17 cellular contexts compared by ENCODE assay signal in genomic region chr1:94798472-94798871, GRCh38. TPM values are rescaled to one million over a fixed set of nuclear protein-coding genes. Genes with fewer than 3 reads are reported as not detected.
DNase-seq lines count a peak whose midpoint lies in the region; ATAC-seq, FAIRE-seq and TF ChIP-seq lines count a peak whose summit lies in the region.
"Had no signal": no experiment of that assay in that cellular context is flagged by ENCODE, and none has a peak within 500 bp of the region (broad histone marks: within the 10 kb centered on the region; RNA-seq: fewer than 3 reads in every experiment).

No MANE protein-coding gene starts in this region.

- no peak overlapping the region for H3K9ac ChIP-seq in HepG2 (ENCODE audit: insufficient read depth, low read depth, low read length)

- TF ChIP-seq POLR2A in right lobe of liver (IDR thresholded peaks at IDR 0.05) (no peak), HepG2 (IDR thresholded peaks at IDR 0.05; ENCODE audit: insufficient read depth in 1 of 2, low read depth in 2 of 2, low read length in 2 of 2) (no peak)

- DNase-seq in right lobe of liver = no peak
- DNase-seq in HepG2 (ENCODE audit: low spot score) = no peak
- no peak for DNase-seq in SJSA1 (ENCODE audit: low read depth in 1 of 2, low spot score in 2 of 2)
- no peak for DNase-seq in memory B cell (ENCODE audit: low spot score in 2 of 2)
- DNase-seq in upper lobe of right lung = no peak
- no peak for DNase-seq in NCI-H524 (lab: John Stamatoyannopoulos, UW)
- no peak for DNase-seq in G401 (ENCODE audit: low spot score)
- DNase-seq: ACHN; Caco-2; CD4-positive, alpha-beta T cell; GOT3; MM.1S; NCI-H1694 treated with DMSO at 0.1 percent for 48 hours; NCI-H748 treated with DMSO at 0.1 percent for 48 hours had no signal

- H3K4me1 ChIP-seq in right lobe of liver = no peaks in the 10 kb centered on the region
- peaks cover 89% of the 10 kb centered on the region for H3K4me1 ChIP-seq in HepG2 (ENCODE audit: insufficient read depth, low read length)
- H3K4me1 ChIP-seq in SJSA1 (replicated peaks) = peaks cover 40% of the 10 kb centered on the region
- H3K4me1 ChIP-seq in upper lobe of right lung = peaks cover 36% of the 10 kb centered on the region

- WGBS in right lobe of liver (ENCODE audit: insufficient coverage, low coverage, low lambda C conversion rate, missing lambda C conversion rate) = 79% methylated on average over 2 of the region's 2 CpGs
- WGBS in HepG2 (ENCODE audit: low lambda C conversion rate) = 100% methylated on average over 2 of the region's 2 CpGs

- in situ Hi-C loops in HepG2 (cut with HindIII; ENCODE audit: extremely low pct_ligation_motif_present, low pct_unique_long_range_greater_than_20kb) = no loop called here
- in situ Hi-C loops in G401 (cut with HindIII; ENCODE audit: low sequenced_read_pairs) = no loop called here

- no peaks in the 10 kb centered on the region for H3K27me3 Mint-ChIP-seq in memory B cell
- H3K27me3 Mint-ChIP-seq: CD4-positive, alpha-beta T cell had no signal

- TF ChIP-seq CTCF in right lobe of liver (IDR thresholded peaks at IDR 0.05) (no peak), HepG2 (CRISPR knock-in tag; IDR thresholded peaks at IDR 0.05) (no peak), upper lobe of right lung (IDR thresholded peaks at IDR 0.05) (no peak)

- H4K20me1 ChIP-seq in HepG2 (ENCODE audit: insufficient read depth, low read length) = no peaks in the 10 kb centered on the region

- no peaks in the 10 kb centered on the region for H3K27me3 ChIP-seq in right lobe of liver
- H3K27me3 ChIP-seq in HepG2 (ENCODE audit: control insufficient read depth in 1 of 2, insufficient read depth in 2 of 2, low read length in 2 of 2) = no peaks in the 10 kb centered on the region
- no peaks in the 10 kb centered on the region for H3K27me3 ChIP-seq in SJSA1 (replicated peaks)
- H3K27me3 ChIP-seq in upper lobe of right lung = no peaks in the 10 kb centered on the region

- H2AFZ ChIP-seq in HepG2 (ENCODE audit: low read length) = no peak overlapping the region

- intact Hi-C loops in right lobe of liver (cut with DNase I) (no loop called here), HepG2 (cut with micrococcal nuclease; ENCODE audit: unreplicated experiment) (no loop called here), upper lobe of right lung (cut with DNase I) (no loop called here)

- no peaks in the 10 kb centered on the region for H3K79me2 ChIP-seq in HepG2 (ENCODE audit: insufficient read depth, low read length)

- no peaks in the 10 kb centered on the region for H3K36me3 ChIP-seq in right lobe of liver
- H3K36me3 ChIP-seq in HepG2 (replicated peaks in 1 of 2; ENCODE audit: control insufficient read depth in 1 of 2, insufficient read depth in 2 of 2, low read length in 2 of 2) = no peaks in the 10 kb centered on the region
- H3K36me3 ChIP-seq in SJSA1 = no peaks in the 10 kb centered on the region
- no peaks in the 10 kb centered on the region for H3K36me3 ChIP-seq in upper lobe of right lung

- peak overlapping the region; percentile 0 for H3K27ac Mint-ChIP-seq in memory B cell
- H3K27ac Mint-ChIP-seq: CD4-positive, alpha-beta T cell had no signal

- H3K27ac ChIP-seq in right lobe of liver = no peak overlapping the region
- no peak overlapping the region for H3K27ac ChIP-seq in HepG2 (ENCODE audit: extremely low read length, insufficient read depth, low read length)
- H3K27ac ChIP-seq in SJSA1 = peak overlapping the region; percentile 57; the same call in 1 of the 2 replicates
- peak overlapping the region; percentile 7 for H3K27ac ChIP-seq in upper lobe of right lung

- no peak overlapping the region for H3K4me3 ChIP-seq in right lobe of liver
- no peak overlapping the region for H3K4me3 ChIP-seq in HepG2 (replicated peaks in 1 of 3; ENCODE audit: insufficient read depth in 1 of 3, low read depth in 2 of 3, low read length in 3 of 3)
- H3K4me3 ChIP-seq in SJSA1 = no peak overlapping the region
- no peak overlapping the region for H3K4me3 ChIP-seq in upper lobe of right lung
- H3K4me3 ChIP-seq: GM12878 had no signal

- POLR2A ChIA-PET in HepG2 (lab: Yijun Ruan, JAX) = no interaction called here

- H3K9me3 Mint-ChIP-seq in memory B cell = no peaks in the 10 kb centered on the region
- H3K9me3 Mint-ChIP-seq: CD4-positive, alpha-beta T cell had no signal

- no peak overlapping the region for H3K4me2 ChIP-seq in HepG2 (ENCODE audit: low read depth, low read length)

- ATAC-seq in right lobe of liver (peak in 3 of 4 donors; percentile 10 to 37 (median 11)), HepG2 (no peak), memory B cell (ENCODE audit: low read depth) (no peak), upper lobe of right lung (peak; percentile 33), GM18519 (IDR thresholded peaks at IDR 0.05; ENCODE audit: low FRiP score, unreplicated experiment) (no peak)
- ATAC-seq: GM12878, HCT116 had no signal

- FAIRE-seq in HepG2 (lab: Jason Lieb, UNC) = no peak
- FAIRE-seq: GM12878 had no signal

- H3K36me3 Mint-ChIP-seq in memory B cell = peaks cover 2% of the 10 kb centered on the region

- TF ChIP-seq EP300 in HepG2 (IDR thresholded peaks at IDR 0.05; ENCODE audit: low read depth in 2 of 2, low read length in 2 of 2) (no peak), HepG2 (CRISPR knock-in tag; IDR thresholded peaks at IDR 0.05; ENCODE audit: borderline replicate concordance) (no peak)

- TF ChIP-seq RAD21 in HepG2 (CRISPR knock-in tag; IDR thresholded peaks at IDR 0.05) = no peak

- H3K9me3 ChIP-seq in right lobe of liver (no peaks in the 10 kb centered on the region), HepG2 (ENCODE audit: low read length) (no peaks in the 10 kb centered on the region), SJSA1 (replicated peaks) (no peaks in the 10 kb centered on the region), upper lobe of right lung (no peaks in the 10 kb centered on the region)
- H3K9me3 ChIP-seq: Caco-2 had no signal

- CTCF ChIA-PET in HepG2 (lab: Yijun Ruan, JAX; ENCODE audit: low intra/inter-chr PET ratio, low total read pairs) = no interaction called here

- H3K4me3 Mint-ChIP-seq in memory B cell = no peak overlapping the region
- H3K4me3 Mint-ChIP-seq: CD4-positive, alpha-beta T cell had no signal

- no TSS peak for BruUV-seq in HepG2 (replicated peaks; lab: Mats Ljungman, UMichigan)

- H3K4me1 Mint-ChIP-seq in memory B cell = peaks cover 14% of the 10 kb centered on the region

TF ChIP-seq in HepG2, 621 proteins besides CTCF, POLR2A, EP300 and RAD21:
- no peak for TF ChIP-seq TARDBP (CRISPR knock-in tag; IDR thresholded peaks at IDR 0.05)
- TF ChIP-seq ONECUT2 (CRISPR knock-in tag; IDR thresholded peaks at IDR 0.05) = no peak
- no peak for TF ChIP-seq ZNF18 (CRISPR knock-in tag; IDR thresholded peaks at IDR 0.05; ENCODE audit: insufficient replicate concordance)
- TF ChIP-seq ZNF12 (CRISPR knock-in tag; IDR thresholded peaks at IDR 0.05) = no peak
- TF ChIP-seq SSRP1 (CRISPR knock-in tag; IDR thresholded peaks at IDR 0.05) = no peak
- no peak for TF ChIP-seq TGIF2 (CRISPR knock-in tag; IDR thresholded peaks at IDR 0.05)

RNA-seq across cellular contexts. Expression of gene SLC44A3, which starts 21.7 kb away (rescaled TPM):
- total RNA-seq in right lobe of liver (1 to 10 TPM; 1.9 to 8.7 (median 7.4) TPM), HepG2 (2016; rRNA removed; fragmentation: Illumina TruSeq; extraction: Trizol) (3.8 and 6.8 TPM in 2 replicates), upper lobe of right lung (31.6 TPM)
- total RNA-seq in HepG2 (2016; cell fraction: cytosol; rRNA removed; fragmentation: Illumina TruSeq; extraction: Trizol; ENCODE audit: low read depth) = 2.6 and 3.7 TPM in 2 replicates
- 3.9 and 7.2 TPM in 2 replicates for total RNA-seq in HepG2 (2016; cell fraction: insoluble cytoplasmic fraction; rRNA removed; fragmentation: Illumina TruSeq; extraction: Trizol)
- 4.5 and 5.9 TPM in 2 replicates for total RNA-seq in HepG2 (2016; cell fraction: membrane; rRNA removed; fragmentation: Illumina TruSeq; extraction: Trizol)
- 6.0 and 9.9 TPM in 2 replicates for total RNA-seq in HepG2 (2016; cell fraction: nucleus; rRNA removed; fragmentation: Illumina TruSeq; extraction: Trizol)
- polyA plus RNA-seq in HepG2 (2011; rRNA removed) = 11.7 and 14.1 TPM in 2 replicates
- polyA plus RNA-seq in HepG2 (2011; cell fraction: cytosol; rRNA removed) = 8.5 and 11.2 TPM in 2 replicates
- polyA plus RNA-seq in HepG2 (2011; cell fraction: nucleus; rRNA removed) = 8.0 and 8.6 TPM in 2 replicates
- polyA plus RNA-seq in HepG2 (2012) = 6.3 and 7.4 TPM in 2 replicates
- polyA plus RNA-seq in HepG2 (2016; cell fraction: cytosol; fragmentation: Illumina TruSeq; extraction: Trizol; ENCODE audit: low read depth) = 2.7 and 3.5 TPM in 2 replicates
- 5.4 and 5.5 TPM in 2 replicates for polyA plus RNA-seq in HepG2 (2016; cell fraction: insoluble cytoplasmic fraction; fragmentation: Illumina TruSeq; extraction: Trizol; ENCODE audit: low read depth)
- 5.3 and 5.4 TPM in 2 replicates for polyA plus RNA-seq in HepG2 (2016; cell fraction: membrane; fragmentation: Illumina TruSeq; extraction: Trizol; ENCODE audit: low read depth)
- polyA plus RNA-seq in HepG2 (2016; cell fraction: nucleus; fragmentation: Illumina TruSeq; extraction: Trizol; ENCODE audit: insufficient read depth, low read depth) = 12.5 and 12.7 TPM in 2 replicates
- 0.47 and 12.2 TPM in 2 replicates for polyA minus RNA-seq in HepG2 (2011; rRNA and poly(A)+ RNA removed; ENCODE audit: low replicate concordance)
- polyA minus RNA-seq in HepG2 (2011; cell fraction: cytosol; rRNA and poly(A)+ RNA removed) = 4.6 and 6.4 TPM in 2 replicates
- 14.4 and 16.9 TPM in 2 replicates for polyA minus RNA-seq in HepG2 (2011; cell fraction: nucleus; rRNA and poly(A)+ RNA removed)
- total RNA-seq in SJSA1 (2014; rRNA removed; shearing (Covaris generic)) = 2.7 and 3.8 TPM in 2 replicates
- 0.31 and 2.5 TPM in 2 replicates for total RNA-seq in G401 (2014; rRNA removed; shearing (Covaris generic))
- total RNA-seq: GM12878 had no signal
- polyA plus RNA-seq: GM12878 had no signal

Comparison
In these comparisons a context has a peak if more than half of its experiments do, and no peak if none do; other contexts are left out.
1. ATAC-seq: peak in right lobe of liver (3 of 4) and upper lobe of right lung (single experiment); none in HepG2 (single experiment), memory B cell (single experiment) and GM18519 (single experiment).
2. H3K27ac ChIP-seq: peak in SJSA1 (single experiment) and upper lobe of right lung (single experiment); none in right lobe of liver (0 of 3) and HepG2 (single experiment).